Comparison of ENCODE assay signal across 15 cellular contexts in the genomic region with DNA sequence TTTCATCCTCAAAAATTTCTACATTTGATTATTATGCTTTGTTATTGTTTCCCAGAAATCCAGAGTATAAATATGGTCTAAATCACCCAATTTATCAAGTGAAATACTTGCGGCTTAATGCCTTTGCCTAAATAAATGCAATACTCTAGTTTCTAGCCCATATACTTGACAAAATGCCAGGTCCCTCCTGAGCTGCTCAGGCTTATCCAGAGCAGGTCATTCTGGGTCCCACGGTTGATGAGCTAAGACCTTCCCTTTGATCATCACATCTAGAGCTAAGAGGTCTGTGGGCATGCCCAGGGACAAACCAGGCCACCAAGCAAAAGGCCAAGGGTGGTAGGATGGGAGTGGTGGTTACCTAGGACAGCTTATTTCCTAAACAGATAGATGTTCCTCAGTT.
"Had no signal": no experiment of that assay in that cellular context is flagged by ENCODE, and none has a peak within 500 bp of the region (broad histone marks: within the 10 kb centered on the region; RNA-seq: fewer than 3 reads in every experiment).

No MANE protein-coding gene starts in this region.

- H3K36me3 ChIP-seq: transverse colon had no signal

- H3K27me3 ChIP-seq: transverse colon had no signal

- H3K27ac ChIP-seq: dorsolateral prefrontal cortex, transverse colon had no signal

- FAIRE-seq: bronchial epithelial cell had no signal

- H3K4me3 ChIP-seq: dorsolateral prefrontal cortex, transverse colon had no signal

- H3K4me3 Mint-ChIP-seq: activated CD4-positive, alpha-beta T cell treated with anti-CD3 and anti-CD28 coated beads, Interleukin-2, amount 10 ng/mL, durations not matched to agents 7 days and 5 days; natural killer cell treated with Interleukin-12 subunit alpha and Interleukin-12 subunit beta and Interleukin-15 and Interleukin-18, amount 100 ng/mL, for 72 hours; T-cell; WTC11 had no signal

- H3K4me1 ChIP-seq: transverse colon had no signal

- H3K4me1 Mint-ChIP-seq: WTC11 had no signal

- H3K27me3 Mint-ChIP-seq: activated CD4-positive, alpha-beta T cell treated with anti-CD3 and anti-CD28 coated beads, Interleukin-2, amount 10 ng/mL, durations not matched to agents 7 days and 5 days had no signal

- H3K27ac Mint-ChIP-seq: activated CD4-positive, alpha-beta T cell treated with anti-CD3 and anti-CD28 coated beads, Interleukin-2, amount 10 ng/mL, durations not matched to agents 7 days and 5 days; WTC11 had no signal

- DNase-seq: activated CD4-positive, alpha-beta T cell treated with anti-CD3 and anti-CD28 coated beads, Interleukin-2, amount 10 ng/mL, durations not matched to agents 7 days and 5 days; activated naive CD4-positive, alpha-beta T cell treated with anti-CD3 and anti-CD28 coated beads, Interleukin-2, amount 50 U/mL, for 16 hours; anterior cingulate cortex; dorsolateral prefrontal cortex; foreskin melanocyte; islet precursor cell; mammary epithelial cell; stimulated activated CD4-positive, alpha-beta T cell treated with anti-CD3 and anti-CD28 coated beads, Interleukin-4, amount 100 ng/mL, for 1 hour; stimulated activated CD8-positive, alpha-beta memory T cell treated with anti-CD3 and anti-CD28 coated beads, Interleukin-4, amount 100 ng/mL, for 48 hours; T-cell; transverse colon had no signal

- ATAC-seq: left lobe of liver; natural killer cell treated with Interleukin-12 subunit alpha and Interleukin-12 subunit beta and Interleukin-15 and Interleukin-18, amount 100 ng/mL, for 72 hours; WTC11 had no signal
